In the genomic region with DNA sequence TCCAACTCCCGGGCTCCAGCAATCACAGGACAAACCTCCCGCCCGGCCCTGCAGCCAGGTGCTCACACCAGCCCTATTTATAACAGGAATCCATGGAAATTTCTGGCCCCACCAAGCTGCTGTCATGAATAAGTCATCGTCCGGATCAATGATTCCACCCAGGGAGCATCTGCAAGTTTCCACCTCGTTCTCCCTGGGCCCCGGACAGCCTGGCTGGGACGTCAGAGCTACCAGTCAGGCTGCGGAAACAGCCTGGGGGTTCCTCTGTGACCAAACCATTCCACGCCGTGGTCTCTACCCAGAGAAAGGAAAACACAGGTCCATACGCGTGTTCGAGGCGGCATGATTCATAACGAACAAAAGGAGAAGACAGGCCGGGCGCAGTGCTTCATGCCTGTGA, we compare ENCODE assay signal across 20 cellular contexts. TPM values are rescaled to one million over a fixed set of nuclear protein-coding genes. Genes with fewer than 3 reads are reported as not detected.
DNase-seq lines count a peak whose midpoint lies in the region; ATAC-seq and TF ChIP-seq lines count a peak whose summit lies in the region.
"Had no signal": no experiment of that assay in that cellular context is flagged by ENCODE, and none has a peak within 500 bp of the region (broad histone marks: within the 10 kb centered on the region; RNA-seq: fewer than 3 reads in every experiment).

No MANE protein-coding gene starts in this region.

- peaks cover 13% of the 10 kb centered on the region for H3K27me3 Mint-ChIP-seq in neural progenitor cell (ENCODE audit: insufficient read depth, low read depth)

- no peaks in the 10 kb centered on the region for H3K36me3 Mint-ChIP-seq in neural progenitor cell
- H3K36me3 Mint-ChIP-seq: CD4-positive, CD25-positive, alpha-beta regulatory T cell had no signal

- WGBS in right cardiac atrium, result 89% methylated on average over 18 of the region's 18 CpGs

- no peak overlapping the region for H3K9ac ChIP-seq in neural progenitor cell

- peak; percentile 19 for DNase-seq in left ventricle myocardium superior
- no peak for DNase-seq in right cardiac atrium
- DNase-seq in neural progenitor cell (ENCODE audit: low spot score), result no peak
- DNase-seq in activated CD4-positive, alpha-beta T cell treated with anti-CD3 and anti-CD28 coated beads for 4 hours, result no peak
- no peak for DNase-seq in midbrain (lab: John Stamatoyannopoulos, UW)
- DNase-seq: BE2C; CD4-positive, CD25-positive, alpha-beta regulatory T cell; COR-L47; DMS153; KBM-7; NCI-H1417; NCI-H1930; NCI-H226; NCI-H524 had no signal

- H3K9me3 ChIP-seq in right cardiac atrium (ENCODE audit: control insufficient read depth, low read length) (no peaks in the 10 kb centered on the region), neural progenitor cell (ENCODE audit: low read depth) (no peaks in the 10 kb centered on the region)
- H3K9me3 ChIP-seq: BE2C, SJSA1 had no signal

- H3K4me3 ChIP-seq in right cardiac atrium (ENCODE audit: low read length), result no peak overlapping the region
- no peak overlapping the region for H3K4me3 ChIP-seq in neural progenitor cell
- H3K4me3 ChIP-seq: GM12878, GM23338, SJSA1 had no signal

- no peaks in the 10 kb centered on the region for H3K36me3 ChIP-seq in neural progenitor cell
- H3K36me3 ChIP-seq: BE2C had no signal

- H3K4me1 Mint-ChIP-seq in neural progenitor cell, result peaks cover 9% of the 10 kb centered on the region

- H3K4me3 Mint-ChIP-seq in neural progenitor cell, result peak overlapping the region; percentile 41
- H3K4me3 Mint-ChIP-seq: CD4-positive, CD25-positive, alpha-beta regulatory T cell; GM23338 had no signal

- TF ChIP-seq CTCF in neural progenitor cell (IDR thresholded peaks at IDR 0.05), result no peak

- H3K4me1 ChIP-seq in right cardiac atrium (ENCODE audit: control insufficient read depth, insufficient read depth, low read length) (no peaks in the 10 kb centered on the region), neural progenitor cell (peaks cover 1% of the 10 kb centered on the region)
- H3K4me1 ChIP-seq: BE2C had no signal

- intact Hi-C loops in left ventricle myocardium superior (cut with micrococcal nuclease) (no loop called here), right cardiac atrium (cut with DNase I) (loop anchor here in 2 of 4 donors (10.0 kb wide), 2 partner anchors 78 to 208 kb away; partner anchors contain the start of genes CFD (in 1 of the 2), ELANE (in 1 of the 2) and WDR18 (in 1 of the 2))

- H3K27ac ChIP-seq in right cardiac atrium (ENCODE audit: low read length) (no peak overlapping the region), neural progenitor cell (no peak overlapping the region)
- H3K27ac ChIP-seq: SJSA1 had no signal

- no peaks in the 10 kb centered on the region for H3K9me3 Mint-ChIP-seq in neural progenitor cell
- H3K9me3 Mint-ChIP-seq: GM23338 had no signal

- H3K27me3 ChIP-seq in right cardiac atrium (ENCODE audit: control insufficient read depth, insufficient read depth) (no peaks in the 10 kb centered on the region), neural progenitor cell (no peaks in the 10 kb centered on the region)
- H3K27me3 ChIP-seq: BE2C, SJSA1 had no signal

- H3K4me2 ChIP-seq in neural progenitor cell, result no peak overlapping the region
- H3K4me2 ChIP-seq: GM23338 had no signal

- no peaks in the 10 kb centered on the region for H4K20me1 ChIP-seq in neural progenitor cell (ENCODE audit: low read depth)

- H2AFZ ChIP-seq in neural progenitor cell (replicated peaks), result no peak overlapping the region
- H2AFZ ChIP-seq: GM23338 had no signal

- peaks cover 11% of the 10 kb centered on the region for H3F3A ChIP-seq in neural progenitor cell (ENCODE audit: low read depth)

- no peaks in the 10 kb centered on the region for H3K79me2 ChIP-seq in neural progenitor cell (ENCODE audit: low read depth)

- ATAC-seq in left ventricle myocardium superior (no peak), right cardiac atrium (no peak), esophagus mucosa (peak; percentile 39), HG02642 (IDR thresholded peaks at IDR 0.05; ENCODE audit: poor library complexity, unreplicated experiment) (no peak)
- ATAC-seq: GM12878, GM23338 had no signal

- H3K27ac Mint-ChIP-seq in neural progenitor cell, result no peak overlapping the region
- H3K27ac Mint-ChIP-seq: CD4-positive, CD25-positive, alpha-beta regulatory T cell; GM23338 had no signal

RNA-seq across cellular contexts. Expression of gene PTBP1, which starts 20.7 kb away (rescaled TPM):
- total RNA-seq in left ventricle myocardium superior (58.1 TPM), right cardiac atrium (100 to 1,000 TPM in 1 of 4 donors, 10 to 100 TPM in 3; 67.5 to 119 (median 82.3) TPM), esophagus mucosa (279 TPM), neural progenitor cell (ENCODE audit: low replicate concordance) (237 and 543 TPM in 2 replicates)
- polyA plus RNA-seq in right cardiac atrium, result 42.9 TPM

RNA-seq across cellular contexts. Expression of gene MISP, which starts 25.6 kb away (rescaled TPM):
- not detected for total RNA-seq in left ventricle myocardium superior
- under 1 TPM in 1 of 4 donors, not detected in 3; 0.22 TPM for total RNA-seq in right cardiac atrium
- 0.02 TPM for polyA plus RNA-seq in right cardiac atrium
- total RNA-seq in esophagus mucosa, result 0.40 TPM
- total RNA-seq in neural progenitor cell (ENCODE audit: low replicate concordance), result not detected in 2 replicates
- total RNA-seq: CD4-positive, CD25-positive, alpha-beta regulatory T cell; GM12878 had no signal
- polyA plus RNA-seq: CD4-positive, CD25-positive, alpha-beta regulatory T cell; GM12878 had no signal

RNA-seq across cellular contexts. Expression of gene PLPPR3, which starts 45.2 kb away (rescaled TPM):
- total RNA-seq in left ventricle myocardium superior (not detected), right cardiac atrium (not detected), esophagus mucosa (not detected), neural progenitor cell (ENCODE audit: low replicate concordance) (15.6 and 91.6 TPM in 2 replicates)
- 0.05 TPM for polyA plus RNA-seq in right cardiac atrium
- total RNA-seq: CD4-positive, CD25-positive, alpha-beta regulatory T cell; GM12878 had no signal
- polyA plus RNA-seq: CD4-positive, CD25-positive, alpha-beta regulatory T cell had no signal

RNA-seq across cellular contexts. Expression of gene AZU1, which starts 51.1 kb away (rescaled TPM):
- total RNA-seq in left ventricle myocardium superior (not detected), right cardiac atrium (not detected), esophagus mucosa (not detected), neural progenitor cell (ENCODE audit: low replicate concordance) (1.0 and 2.0 TPM in 2 replicates)
- 0.11 TPM for polyA plus RNA-seq in right cardiac atrium
- total RNA-seq: A172, GM12878, SJSA1 had no signal
- polyA plus RNA-seq: CD4-positive, CD25-positive, alpha-beta regulatory T cell; GM12878 had no signal

Comparison
In these comparisons a context has a peak if more than half of its experiments do, and no peak if none do; other contexts are left out.
1. RNA of gene PLPPR3, which starts 45.2 kb away (total RNA-seq): 15.6 to 91.6 TPM in neural progenitor cell; not detected in left ventricle myocardium superior (single experiment), not detected in right cardiac atrium and not detected in esophagus mucosa (single experiment); every median in the first group is over 10 times any median in the second.